ENCODE assay signal across 35 cellular contexts in the genomic region with DNA sequence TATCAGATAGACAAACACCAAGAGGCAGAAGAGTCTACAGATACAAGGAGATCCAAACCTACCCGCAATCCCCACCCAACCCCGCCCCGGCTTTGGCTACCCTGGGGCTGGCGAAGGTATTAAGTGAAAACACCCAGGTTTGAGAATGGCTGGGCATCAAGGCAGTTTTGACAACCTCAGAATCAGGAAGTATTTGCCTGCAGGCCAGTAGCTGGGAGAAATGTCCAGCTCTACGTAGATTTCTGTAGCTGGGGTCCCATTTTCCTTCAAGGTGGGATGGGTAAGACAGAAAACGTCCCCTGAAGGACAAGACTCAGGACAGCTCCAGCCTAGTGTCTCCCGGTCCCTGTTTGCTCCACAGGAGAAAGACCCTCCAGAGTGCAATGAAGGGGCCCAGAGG.
"Had no signal": no experiment of that assay in that cellular context is flagged by ENCODE, and none has a peak within 500 bp of the region (broad histone marks: within the 10 kb centered on the region; RNA-seq: fewer than 3 reads in every experiment).

No MANE protein-coding gene starts in this region.

- H3K27ac ChIP-seq: KMS-11 had no signal

- H3K9me3 ChIP-seq: MG63 had no signal

- H3K4me2 ChIP-seq: KMS-11 had no signal

- DNase-seq: Karpas-422, MG63, MM.1S, MV-4-11, NCI-H1048, NCI-H1092, NCI-H1092 treated with DMSO at 0.1 percent for 48 hours, NCI-H1105, NCI-H1105 treated with DMSO at 0.1 percent for 48 hours, NCI-H1417, NCI-H1417 treated with DMSO at 0.1 percent for 48 hours, NCI-H1436, NCI-H1436 treated with DMSO at 0.1 percent for 48 hours, NCI-H146, NCI-H1694, NCI-H1694 treated with DMSO at 0.1 percent for 48 hours, NCI-H187, NCI-H187 treated with DMSO at 0.1 percent for 48 hours, NCI-H1930, NCI-H2029, NCI-H2029 treated with DMSO at 0.1 percent for 48 hours, NCI-H2081, NCI-H2081 treated with DMSO at 0.1 percent for 48 hours, NCI-H2107, NCI-H2171, NCI-H2171 treated with DMSO at 0.1 percent for 48 hours, NCI-H2227 treated with DMSO at 0.1 percent for 48 hours, NCI-H226, NCI-H345, NCI-H446, NCI-H446 treated with DMSO at 0.1 percent for 48 hours, NCI-H510A, NCI-H510A treated with DMSO at 0.1 percent for 48 hours, NCI-H524 had no signal

- H3K36me3 ChIP-seq: MG63 had no signal

- H3K4me3 ChIP-seq: MG63 had no signal

- H3K9ac ChIP-seq: KMS-11 had no signal

- H3K27me3 ChIP-seq: MG63 had no signal
